Comparison of ENCODE assay signal across 8 cellular contexts in the genomic region with DNA sequence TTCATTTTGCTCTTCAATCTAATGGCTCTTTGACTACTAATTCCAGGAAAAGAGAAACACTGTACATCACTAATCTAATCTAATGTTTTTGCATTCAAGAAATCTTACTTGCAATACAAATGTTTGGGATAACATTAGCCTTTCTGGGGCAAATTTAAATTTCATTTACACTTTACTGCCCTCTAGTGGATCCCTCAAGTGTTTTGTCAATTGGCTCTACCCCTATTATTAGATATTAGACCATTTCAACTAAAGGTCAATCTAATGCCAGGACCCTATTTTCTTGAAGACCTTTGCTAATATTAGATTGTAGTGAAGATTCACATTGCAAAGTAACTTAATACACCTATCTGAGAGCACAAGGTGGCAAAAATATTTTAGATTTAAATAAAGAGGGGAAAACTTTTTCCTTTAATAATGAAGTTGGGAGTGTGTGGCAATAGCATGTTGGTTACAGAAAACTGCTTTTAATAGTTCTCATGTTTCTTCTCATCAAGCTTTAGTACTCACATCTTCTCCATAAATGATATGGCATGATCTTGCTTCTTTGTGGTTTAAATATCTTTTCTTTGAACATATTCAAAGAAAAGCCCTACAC. TPM values are rescaled to one million over a fixed set of nuclear protein-coding genes. Genes with fewer than 3 reads are reported as not detected.
DNase-seq lines count a peak whose midpoint lies in the region; ATAC-seq and TF ChIP-seq lines count a peak whose summit lies in the region.

No MANE protein-coding gene starts in this region.

- no peak overlapping the region for H3K9ac ChIP-seq in GM23248

- H3K79me2 ChIP-seq in GM23248 (ENCODE audit: insufficient read depth): no peaks in the 10 kb centered on the region

- H3K4me2 ChIP-seq in GM23248 (ENCODE audit: unreplicated experiment): no peak overlapping the region

- H3K9me3 ChIP-seq in GM23248 (ENCODE audit: low read depth) (no peaks in the 10 kb centered on the region), Peyer's patch (no peaks in the 10 kb centered on the region), esophagus squamous epithelium (no peaks in the 10 kb centered on the region), mucosa of descending colon (no peaks in the 10 kb centered on the region)

- H3K36me3 ChIP-seq in GM23248 (ENCODE audit: low read depth) (no peaks in the 10 kb centered on the region), Peyer's patch (no peaks in the 10 kb centered on the region), esophagus squamous epithelium (no peaks in the 10 kb centered on the region), mucosa of descending colon (ENCODE audit: low read depth) (no peaks in the 10 kb centered on the region)

- H3K4me3 ChIP-seq in GM23248 (no peak overlapping the region), Peyer's patch (no peak overlapping the region), esophagus squamous epithelium (no peak overlapping the region), mucosa of descending colon (no peak overlapping the region)

- H3K4me1 ChIP-seq in GM23248 (ENCODE audit: insufficient read depth) (0 out of 2 replicates have a peak, but pooled peaks cover 7% of the 10 kb centered on the region), Peyer's patch (peaks cover 0 to 15% (median 7%) of the 10 kb centered on the region in 4 donors), esophagus squamous epithelium (peaks cover 4 to 36% (median 10%) of the 10 kb centered on the region in 3 donors), mucosa of descending colon (ENCODE audit: low read depth) (peaks cover 13% of the 10 kb centered on the region)

- no peaks in the 10 kb centered on the region for H3K9me2 ChIP-seq in GM23248 (ENCODE audit: insufficient read depth)

- no peaks in the 10 kb centered on the region for H4K20me1 ChIP-seq in GM23248 (ENCODE audit: insufficient read depth)

- H3K27me3 ChIP-seq in GM23248 (replicated peaks; ENCODE audit: insufficient read depth) (0 out of 2 replicates have a peak, but pooled peaks cover 5% of the 10 kb centered on the region), Peyer's patch (no peaks in the 10 kb centered on the region), esophagus squamous epithelium (peaks cover 0 to 48% (median 0%) of the 10 kb centered on the region in 4 donors)

- H3K27ac ChIP-seq in GM23248 (no peak overlapping the region), Peyer's patch (no peak overlapping the region), esophagus squamous epithelium (no peak overlapping the region)

- TF ChIP-seq POLR2A in Peyer's patch (IDR thresholded peaks at IDR 0.05) (no peak), esophagus squamous epithelium (IDR thresholded peaks at IDR 0.05) (no peak)

- ATAC-seq in sciatic nerve (peak; percentile 53), HG02884 (IDR thresholded peaks at IDR 0.05; ENCODE audit: unreplicated experiment) (no peak), mucosa of descending colon (no peak)

- intact Hi-C loops in esophagus squamous epithelium (cut with DNase I): no loop called here
- intact Hi-C loops in sciatic nerve (cut with DNase I): loop anchor here (5.0 kb wide), 1 partner anchor 200 kb away; no protein-coding TSS in a partner anchor
- intact Hi-C loops in mucosa of descending colon (cut with DNase I, micrococcal nuclease): no loop called here

- DNase-seq in AG20443 (ENCODE audit: low spot score) (peak; percentile 26), GM23248 (peak; percentile 66), Peyer's patch (no peak), esophagus squamous epithelium (lab: John Stamatoyannopoulos, UW) (no peak), sciatic nerve (ENCODE audit: low spot score) (no peak), mucosa of descending colon (no peak)
- DNase-seq in stimulated activated CD4-positive, alpha-beta T cell treated with anti-CD3 and anti-CD28 coated beads, Interleukin-15, amount 100 ng/mL, for 24 hours: no peak

- TF ChIP-seq CTCF in Peyer's patch (IDR thresholded peaks at IDR 0.05): peak; percentile 30 to 69 (median 64)
- TF ChIP-seq CTCF in esophagus squamous epithelium (IDR thresholded peaks at IDR 0.05): peak; percentile 26 to 70 (median 63)
- TF ChIP-seq CTCF in mucosa of descending colon (IDR thresholded peaks at IDR 0.05): no peak

- H3F3A ChIP-seq in GM23248 (ENCODE audit: insufficient read depth): peaks cover 10% of the 10 kb centered on the region; the same call in 1 of the 2 replicates

- in situ Hi-C loops in GM23248 (cut with MboI): no loop called here

- no peak overlapping the region for H2AFZ ChIP-seq in GM23248

RNA-seq across cellular contexts. Expression of a gene that starts 5.0 kb away (rescaled TPM):
- total RNA-seq in GM23248 (2014; rRNA removed; shearing (Covaris generic)): not detected in 2 replicates
- not detected in 2 replicates for polyA plus RNA-seq in GM23248 (2016; fragmentation: Nextera tagmentation; extraction: Ambion mirVana)
- 1 to 10 TPM in 1 of 4 donors, under 1 TPM in 1, not detected in 2; 0.18 to 1.7 TPM for total RNA-seq in Peyer's patch
- total RNA-seq in esophagus squamous epithelium: 1 to 10 TPM in 1 of 4 donors, under 1 TPM in 3; 0.18 to 1.8 (median 0.19) TPM
- not detected for total RNA-seq in sciatic nerve
- total RNA-seq in mucosa of descending colon: 1 to 10 TPM in 1 of 3 donors, under 1 TPM in 2; 0.28 to 1.9 (median 0.29) TPM

RNA-seq across cellular contexts. Expression of a gene that starts 11.6 kb away (rescaled TPM):
- 21.7 and 23.8 TPM in 2 replicates for total RNA-seq in GM23248 (2014; rRNA removed; shearing (Covaris generic))
- 8.0 and 8.7 TPM in 2 replicates for polyA plus RNA-seq in GM23248 (2016; fragmentation: Nextera tagmentation; extraction: Ambion mirVana)
- total RNA-seq in Peyer's patch (100 to 1,000 TPM in 1 of 4 donors, 10 to 100 TPM in 3; 65.1 to 111 (median 70.4) TPM), esophagus squamous epithelium (10 to 100 TPM in 3 of 4 donors, 1 to 10 TPM in 1; 7.6 to 43.1 (median 18.0) TPM), sciatic nerve (124 TPM), mucosa of descending colon (10 to 100 TPM; 51.0 to 76.1 (median 57.1) TPM)

Comparison
In these comparisons a context has a peak if more than half of its experiments do, and no peak if none do; other contexts are left out.
1. DNase-seq: peak in AG20443 (single experiment) and GM23248 (single experiment); none in Peyer's patch (0 of 3), esophagus squamous epithelium (single experiment), sciatic nerve (single experiment), stimulated activated CD4-positive, alpha-beta T cell treated with anti-CD3 and anti-CD28 coated beads, Interleukin-15, amount 100 ng/mL, for 24 hours (single experiment) and mucosa of descending colon (0 of 3).